Comparison of ENCODE assay signal across 8 cellular contexts in the genomic region with DNA sequence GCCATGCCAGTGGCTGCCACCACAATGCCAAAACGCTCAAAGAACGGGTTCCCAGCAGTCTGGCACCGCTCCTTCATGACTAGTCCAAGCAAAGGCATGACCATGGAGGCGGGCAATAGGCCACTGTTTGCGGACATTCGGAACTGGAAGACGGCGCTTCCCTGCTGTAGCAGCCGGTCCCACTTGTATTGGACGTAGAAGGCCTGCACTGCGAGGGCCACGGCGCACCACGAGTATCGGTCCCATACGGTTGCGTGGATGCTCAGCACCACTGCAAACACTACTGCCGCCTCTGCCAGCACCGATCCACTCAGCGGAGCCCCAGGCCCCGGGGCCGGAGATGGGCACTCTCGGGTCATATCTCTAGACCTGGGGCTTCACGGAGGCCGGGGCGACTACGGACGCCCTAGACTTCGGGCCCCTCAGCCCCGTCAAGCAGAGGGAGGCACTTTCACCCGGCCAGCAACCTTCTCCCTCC. TPM values are rescaled to one million over a fixed set of nuclear protein-coding genes. Genes with fewer than 3 reads are reported as not detected.
DNase-seq lines count a peak whose midpoint lies in the region; ATAC-seq lines count a peak whose summit lies in the region.

No MANE protein-coding gene starts in this region.

- no peaks in the 10 kb centered on the region for H3K9me3 ChIP-seq in muscle layer of duodenum (ENCODE audit: control insufficient read depth in 1 of 2, low read length in 2 of 2)

- POLR2A ChIA-PET in activated CD4-positive, alpha-beta T cell treated with anti-CD3 and anti-CD28 coated beads for 36 hours (lab: Charles Lee), result interaction anchor here (0.6 to 0.7 kb wide), 3 partner anchors 8 to 202 kb away, joined by 3 read pairs; no protein-coding TSS in a partner anchor

- H3K27ac Mint-ChIP-seq in activated CD4-positive, alpha-beta T cell treated with anti-CD3 and anti-CD28 coated beads for 36 hours, result peak overlapping the region; percentile 95

- peak; percentile 11 for DNase-seq in activated CD4-positive, alpha-beta T cell treated with anti-CD3 and anti-CD28 coated beads for 1 hour
- DNase-seq in activated CD4-positive, alpha-beta T cell treated with anti-CD3 and anti-CD28 coated beads, Interleukin-2, amount 50 U/mL, for 1 hour, result no peak
- DNase-seq in activated CD4-positive, alpha-beta T cell treated with anti-CD3 and anti-CD28 coated beads for 36 hours, result no peak
- DNase-seq in NCI-H446 treated with DMSO at 0.1 percent for 48 hours (lab: John Stamatoyannopoulos, UW) (no peak), 8988T (no peak)

- H3K27me3 Mint-ChIP-seq in activated CD4-positive, alpha-beta T cell treated with anti-CD3 and anti-CD28 coated beads for 36 hours, result no peaks in the 10 kb centered on the region

- intact Hi-C loops in activated CD4-positive, alpha-beta T cell treated with anti-CD3 and anti-CD28 coated beads for 36 hours (cut with DNase I, micrococcal nuclease), result loop anchor here (1.0 to 5.0 kb wide), 20 partner anchors 44 to 697 kb away; a partner anchor contains a TSS

- peaks cover 28% of the 10 kb centered on the region for H3K4me1 Mint-ChIP-seq in activated CD4-positive, alpha-beta T cell treated with anti-CD3 and anti-CD28 coated beads for 36 hours

- peak overlapping the region; percentile 91 to 93 for H3K4me3 ChIP-seq in muscle layer of duodenum (ENCODE audit: low read depth in 1 of 2, low read length in 2 of 2)

- peak overlapping the region; percentile 96 for H3K27ac ChIP-seq in muscle layer of duodenum (ENCODE audit: low read length)

- CTCF ChIA-PET in activated CD4-positive, alpha-beta T cell treated with anti-CD3 and anti-CD28 coated beads for 36 hours (lab: Charles Lee), result interaction anchor here (0.6 to 1.0 kb wide), 3 partner anchors 18 to 394 kb away, joined by 3 to 4 read pairs (median 3); no protein-coding TSS in a partner anchor

- no peaks in the 10 kb centered on the region for H3K9me3 Mint-ChIP-seq in activated CD4-positive, alpha-beta T cell treated with anti-CD3 and anti-CD28 coated beads for 36 hours (ENCODE audit: low read depth)

- H3K4me3 Mint-ChIP-seq in activated CD4-positive, alpha-beta T cell treated with anti-CD3 and anti-CD28 coated beads for 36 hours, result peak overlapping the region; percentile 89

- peaks cover 30% of the 10 kb centered on the region for H3K36me3 Mint-ChIP-seq in activated CD4-positive, alpha-beta T cell treated with anti-CD3 and anti-CD28 coated beads for 36 hours (ENCODE audit: low read depth)

- H3K27me3 ChIP-seq in muscle layer of duodenum (ENCODE audit: low read depth, low read length), result no peaks in the 10 kb centered on the region

- ATAC-seq in HG03103 (IDR thresholded peaks at IDR 0.05; ENCODE audit: low read depth, unreplicated experiment), result peak; percentile 13
- ATAC-seq in activated CD4-positive, alpha-beta T cell treated with anti-CD3 and anti-CD28 coated beads for 36 hours, result peak; percentile 27
- ATAC-seq in esophagus mucosa, result peak; percentile 45

- peaks cover 6 to 17% of the 10 kb centered on the region in 2 donors for H3K4me1 ChIP-seq in muscle layer of duodenum (ENCODE audit: control insufficient read depth in 1 of 2, insufficient read depth in 2 of 2, low read length in 2 of 2)

- H3K36me3 ChIP-seq in muscle layer of duodenum (ENCODE audit: control insufficient read depth in 1 of 2, insufficient read depth in 2 of 2, low read length in 2 of 2), result peaks cover 8 to 13% of the 10 kb centered on the region in 2 donors

RNA-seq across cellular contexts. Expression of a gene that starts 0.4 kb away (rescaled TPM):
- 1 to 10 TPM; 4.8 to 5.0 TPM for total RNA-seq in activated CD4-positive, alpha-beta T cell treated with anti-CD3 and anti-CD28 coated beads for 36 hours
- total RNA-seq in esophagus mucosa, result 9.2 TPM

RNA-seq across cellular contexts. Expression of a gene that starts 0.5 kb away (rescaled TPM):
- total RNA-seq in activated CD4-positive, alpha-beta T cell treated with anti-CD3 and anti-CD28 coated beads for 36 hours, result 100 to 1,000 TPM; 102 to 124 TPM
- 43.5 TPM for total RNA-seq in esophagus mucosa

RNA-seq across cellular contexts. Expression of a gene that starts 26.2 kb away (rescaled TPM):
- under 1 TPM; 0.21 to 0.44 TPM for total RNA-seq in activated CD4-positive, alpha-beta T cell treated with anti-CD3 and anti-CD28 coated beads for 36 hours
- total RNA-seq in esophagus mucosa, result 12.4 TPM
